21 cellular contexts compared by ENCODE assay signal in the genomic region with DNA sequence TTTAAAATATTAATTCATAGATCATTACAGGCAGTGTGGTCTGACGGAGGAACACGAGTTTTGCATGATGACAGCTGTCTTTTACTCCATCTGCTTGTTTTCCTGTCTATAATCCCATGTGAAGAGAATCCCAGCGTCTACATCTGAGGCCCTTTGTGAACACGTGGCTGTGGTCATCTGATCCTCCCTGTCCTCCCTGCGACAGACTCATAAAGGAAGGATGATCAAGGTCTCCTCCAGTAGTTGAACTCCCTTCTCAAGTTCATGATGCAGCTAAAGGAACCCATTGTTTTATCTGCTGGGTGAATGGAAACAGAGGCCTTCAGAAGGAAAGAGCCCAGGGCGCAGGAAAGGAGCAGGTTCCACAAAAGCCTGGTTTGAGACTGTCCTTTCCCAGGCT.
"Had no signal": no experiment of that assay in that cellular context is flagged by ENCODE, and none has a peak within 500 bp of the region (broad histone marks: within the 10 kb centered on the region; RNA-seq: fewer than 3 reads in every experiment).

No MANE protein-coding gene starts in this region.

- DNase-seq: activated CD4-positive, alpha-beta T cell treated with anti-CD3 and anti-CD28 coated beads, Interleukin-2, amount 50 U/mL, for 1 hour; activated CD8-positive, alpha-beta T cell treated with anti-CD3 and anti-CD28 coated beads for 36 hours; activated naive CD8-positive, alpha-beta T cell treated with anti-CD3 and anti-CD28 coated beads, Interleukin-2, amount 50 U/mL, for 24 hours; activated T-cell treated with anti-CD3 and anti-CD28 coated beads, Interleukin-2, amount 50 U/mL, for 48 hours; amygdala; caudate nucleus; endodermal cell; foreskin keratinocyte; left ventricle myocardium inferior; mesendoderm; natural killer cell; posterior cingulate gyrus; right cardiac atrium; stimulated activated CD4-positive, alpha-beta T cell treated with anti-CD3 and anti-CD28 coated beads, Interleukin-15, amount 100 ng/mL, for 24 hours; stimulated activated CD4-positive, alpha-beta T cell treated with anti-CD3 and anti-CD28 coated beads, Interleukin-2, amount 100 ng/mL, for 24 hours; stimulated activated naive CD4-positive, alpha-beta T cell; tibial artery had no signal

- H3K4me1 ChIP-seq: foreskin keratinocyte had no signal

- H3K4me3 ChIP-seq: esophagus muscularis mucosa, left ventricle myocardium inferior, lung, suprapubic skin, tibial artery had no signal

- H3K27me3 ChIP-seq: esophagus muscularis mucosa, foreskin keratinocyte, suprapubic skin, tibial artery had no signal

- ATAC-seq: activated CD8-positive, alpha-beta T cell treated with anti-CD3 and anti-CD28 coated beads for 36 hours; activated naive CD8-positive, alpha-beta T cell treated with anti-CD3 and anti-CD28 coated beads, Interleukin-2, amount 50 U/mL, for 24 hours; foreskin keratinocyte; natural killer cell; right cardiac atrium; WTC11 had no signal

- H3K27ac ChIP-seq: esophagus muscularis mucosa, foreskin keratinocyte, left ventricle myocardium inferior, suprapubic skin, tibial artery had no signal

- H3K36me3 ChIP-seq: esophagus muscularis mucosa, left ventricle myocardium inferior, suprapubic skin, tibial artery had no signal

- H3K9me3 ChIP-seq: esophagus muscularis mucosa, left ventricle myocardium inferior, suprapubic skin, tibial artery had no signal
